1 cellular context compared by ENCODE assay signal in genomic region chr1:54571326-54571725, GRCh38.
TF ChIP-seq lines count a peak whose summit lies in the region.

No MANE protein-coding gene starts in this region.

TF ChIP-seq in SK-N-SH treated with all-trans-retinoic acid at 6 μM for 48 hours, 23 proteins besides CTCF, POLR2A, EP300 and RAD21 (continued from another document):
- TF ChIP-seq POU6F1 (CRISPR knock-in tag; IDR thresholded peaks at IDR 0.05; ENCODE audit: borderline replicate concordance, low read depth) (no peak), ISL1 (CRISPR knock-in tag; IDR thresholded peaks at IDR 0.05) (no peak), ZNF8 (CRISPR knock-in tag; IDR thresholded peaks at IDR 0.05) (no peak), CSDC2 (CRISPR knock-in tag; IDR thresholded peaks at IDR 0.05) (no peak), OSR1 (CRISPR knock-in tag; IDR thresholded peaks at IDR 0.05) (no peak), TOX (CRISPR knock-in tag; IDR thresholded peaks at IDR 0.05; ENCODE audit: borderline replicate concordance) (no peak), ZFP3 (CRISPR knock-in tag; IDR thresholded peaks at IDR 0.05) (no peak), SNAI2 (CRISPR knock-in tag; IDR thresholded peaks at IDR 0.05) (no peak), RARB (CRISPR knock-in tag; IDR thresholded peaks at IDR 0.05) (no peak), ARNTL (CRISPR knock-in tag; IDR thresholded peaks at IDR 0.05; ENCODE audit: borderline replicate concordance, low read depth) (no peak), TCF4 (CRISPR knock-in tag; IDR thresholded peaks at IDR 0.05; ENCODE audit: borderline replicate concordance) (no peak), ZNF565 (CRISPR knock-in tag; conservative IDR thresholded peaks at IDR 0.05; ENCODE audit: low read depth) (no peak), BACH2 (CRISPR knock-in tag; IDR thresholded peaks at IDR 0.05; ENCODE audit: borderline replicate concordance) (no peak), GLIS3 (CRISPR knock-in tag; IDR thresholded peaks at IDR 0.05) (no peak)
